8 cellular contexts compared by ENCODE assay signal in genomic region chr3:38004415-38005075, GRCh38. TPM values are rescaled to one million over a fixed set of nuclear protein-coding genes. Genes with fewer than 3 reads are reported as not detected.
DNase-seq lines count a peak whose midpoint lies in the region; ATAC-seq and TF ChIP-seq lines count a peak whose summit lies in the region.

No MANE protein-coding gene starts in this region.

- no peak overlapping the region for H3K27ac ChIP-seq in thoracic aorta

- TF ChIP-seq CTCF in HFF-Myc (IDR thresholded peaks at IDR 0.05; ENCODE audit: low read depth, low read length, missing control alignments) (peak; percentile 81), thoracic aorta (IDR thresholded peaks at IDR 0.05) (peak; percentile 56)

- peak; percentile 79 for DNase-seq in G401 (ENCODE audit: low spot score)
- no peak for DNase-seq in HFF-Myc (ENCODE audit: extremely low read depth, low read depth)
- DNase-seq in NCI-H526 (lab: John Stamatoyannopoulos, UW) = peak; percentile 65 to 84
- DNase-seq in activated T-cell treated with anti-CD3 and anti-CD28 coated beads for 24 hours (ENCODE audit: low read depth) = peak; percentile 38
- DNase-seq in myocyte (ENCODE audit: low read depth) = peak; percentile 79
- DNase-seq in thoracic aorta (ENCODE audit: low spot score) = no peak

- no peaks in the 10 kb centered on the region for H3K27me3 ChIP-seq in thoracic aorta (replicated peaks; ENCODE audit: insufficient read depth)

- ATAC-seq in esophagus mucosa (peak; percentile 70), thoracic aorta (ENCODE audit: insufficient number of reproducible peaks, low FRiP score, low read depth) (no peak), HG03045 (IDR thresholded peaks at IDR 0.05; ENCODE audit: unreplicated experiment) (no peak)

- peaks cover 31% of the 10 kb centered on the region for H3K36me3 ChIP-seq in thoracic aorta

- H3K4me1 ChIP-seq in thoracic aorta (ENCODE audit: control insufficient read depth in 1 of 2, low read depth in 2 of 2) = peaks cover 0 to 28% of the 10 kb centered on the region in 2 donors

- H3K4me3 ChIP-seq in HFF-Myc (replicated peaks; ENCODE audit: low read depth, low read length) (no peak overlapping the region), thoracic aorta (no peak overlapping the region)

- no peaks in the 10 kb centered on the region for H3K9me3 ChIP-seq in thoracic aorta

- in situ Hi-C loops in G401 (cut with HindIII; ENCODE audit: low sequenced_read_pairs) = no loop called here

RNA-seq across cellular contexts. Expression of gene VILL, which starts 14.0 kb away (rescaled TPM):
- total RNA-seq in G401 (2014; rRNA removed; shearing (Covaris generic)) = 7.1 and 8.2 TPM in 2 replicates
- total RNA-seq in esophagus mucosa (6.1 TPM), myocyte (5.5 and 7.9 TPM in 2 replicates), thoracic aorta (10 to 100 TPM; 11.5 to 13.7 TPM)
- polyA plus RNA-seq in myocyte (2012) = 4.0 TPM

RNA-seq across cellular contexts. Expression of gene PLCD1, which starts 24.9 kb away (rescaled TPM):
- total RNA-seq in G401 (2014; rRNA removed; shearing (Covaris generic)) = 8.7 and 9.0 TPM in 2 replicates
- total RNA-seq in esophagus mucosa (72.5 TPM), myocyte (11.2 and 19.6 TPM in 2 replicates), thoracic aorta (10 to 100 TPM; 34.8 to 93.3 TPM)
- 23.5 TPM for polyA plus RNA-seq in myocyte (2012)

RNA-seq across cellular contexts. Expression of gene DLEC1, which starts 34.5 kb away (rescaled TPM):
- total RNA-seq in G401 (2014; rRNA removed; shearing (Covaris generic)) = not detected in 2 replicates
- total RNA-seq in esophagus mucosa (0.08 TPM), myocyte (not detected in 2 replicates), thoracic aorta (under 1 TPM; 0.14 to 0.35 TPM)
- 0.09 TPM for polyA plus RNA-seq in myocyte (2012)

Comparison
In these comparisons a context has a peak if more than half of its experiments do, and no peak if none do; other contexts are left out.
1. DNase-seq: peak in G401 (single experiment), NCI-H526 (2 of 2), activated T-cell treated with anti-CD3 and anti-CD28 coated beads for 24 hours (single experiment) and myocyte (single experiment); none in HFF-Myc (single experiment) and thoracic aorta (single experiment).